Comparison of ENCODE assay signal across 22 cellular contexts in genomic region chr10:77285529-77286182, GRCh38.
"Had no signal": no experiment of that assay in that cellular context is flagged by ENCODE, and none has a peak within 500 bp of the region (broad histone marks: within the 10 kb centered on the region; RNA-seq: fewer than 3 reads in every experiment).

No MANE protein-coding gene starts in this region.

- H3K27me3 ChIP-seq: foreskin keratinocyte had no signal

- DNase-seq: activated CD4-positive, alpha-beta T cell treated with anti-CD3 and anti-CD28 coated beads, Interleukin-2, amount 50 U/mL, for 1 hour; activated CD8-positive, alpha-beta memory T cell treated with anti-CD3 and anti-CD28 coated beads, Interleukin-2, amount 50 U/mL, for 48 hours; activated effector memory CD4-positive, alpha-beta T cell treated with Interleukin-2 at 50 U/mL for 16 hours; activated naive CD4-positive, alpha-beta T cell treated with anti-CD3 and anti-CD28 coated beads, Interleukin-2, amount 10 ng/mL, durations not matched to agents 7 days and 5 days; activated T-cell treated with anti-CD3 and anti-CD28 coated beads, Interleukin-2, amount 50 U/mL, for 48 hours; aorta; kidney; left lung; midbrain; nephron progenitor cell; nucleus accumbens; posterior cingulate gyrus; retina; stimulated activated CD4-positive, alpha-beta T cell treated with anti-CD3 and anti-CD28 coated beads, Interleukin-2, amount 100 ng/mL, for 24 hours; stimulated activated naive CD8-positive, alpha-beta T cell treated with anti-CD3 and anti-CD28 coated beads, Interleukin-15, Interleukin-2, amounts not matched to agents 100 U/mL and 50 U/mL, for 24 hours; substantia nigra; SW 1271; T-helper 2 cell; transverse colon had no signal

- H3K4me1 ChIP-seq: left lung had no signal

- H3K36me3 ChIP-seq: left lung, transverse colon had no signal

- H3K4me3 ChIP-seq: coronary artery, left lung, transverse colon had no signal

- H3K27ac ChIP-seq: foreskin keratinocyte, left lung, transverse colon had no signal

- ATAC-seq: activated CD4-positive, CD25-positive, alpha-beta regulatory T cell treated with anti-CD3 and anti-CD28 coated beads, Interleukin-2, amount 50 U/mL, for 24 hours; left lung; stimulated activated naive CD8-positive, alpha-beta T cell treated with anti-CD3 and anti-CD28 coated beads, Interleukin-15, Interleukin-2, amounts not matched to agents 100 U/mL and 50 U/mL, for 24 hours had no signal

- FAIRE-seq: kidney had no signal

- H3K9me3 ChIP-seq: left lung, transverse colon had no signal
